Comparison of ENCODE assay signal across 15 cellular contexts in the genomic region with DNA sequence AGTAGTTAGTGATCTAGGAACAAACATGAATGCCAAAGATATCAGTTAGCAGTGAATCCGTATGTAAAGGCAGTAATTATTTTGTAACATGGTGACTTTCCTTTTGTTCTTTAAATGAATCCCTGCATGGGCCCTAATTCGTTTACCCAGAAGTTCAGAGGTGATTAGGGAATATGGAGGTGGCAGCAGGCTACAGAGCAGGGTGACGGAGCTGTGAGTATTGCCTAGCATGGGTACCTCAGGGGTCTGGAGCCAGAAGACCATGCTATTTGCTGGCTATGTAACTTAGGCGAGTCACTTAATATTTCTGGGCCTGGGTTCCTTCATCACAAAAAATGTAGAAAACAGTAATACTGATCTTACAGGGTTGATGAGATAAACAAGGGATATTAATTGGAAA.
A peak's percentile ranks its signal among the peaks of the same experiment; 100 is the strongest.
DNase-seq lines count a peak whose midpoint lies in the region; ATAC-seq, FAIRE-seq and TF ChIP-seq lines count a peak whose summit lies in the region.
"Had no signal": no experiment of that assay in that cellular context is flagged by ENCODE, and none has a peak within 500 bp of the region (broad histone marks: within the 10 kb centered on the region; RNA-seq: fewer than 3 reads in every experiment).

No MANE protein-coding gene starts in this region.

- H3K27me3 Mint-ChIP-seq in neural progenitor cell (ENCODE audit: insufficient read depth, low read depth), result no peaks in the 10 kb centered on the region
- H3K27me3 Mint-ChIP-seq: CD4-positive, alpha-beta memory T cell had no signal

- DNase-seq in cardiac muscle cell (ENCODE audit: low read depth in 1 of 2, low spot score in 1 of 2) (no peak), cardiac septum (ENCODE audit: low spot score) (no peak), NCI-H69 (lab: John Stamatoyannopoulos, UW) (peak; percentile 66), GM12878 (ENCODE audit: low read depth, low spot score) (no peak), neural progenitor cell (ENCODE audit: low spot score) (no peak), tibial artery (no peak), NCI-H1694 (lab: John Stamatoyannopoulos, UW) (no peak)
- no peak for DNase-seq in activated CD8-positive, alpha-beta memory T cell treated with anti-CD3 and anti-CD28 coated beads, Interleukin-2, amount 50 U/mL, for 48 hours
- DNase-seq: BE2C; CD4-positive, alpha-beta memory T cell; DND-41; GDM1 had no signal

- no peak for TF ChIP-seq EP300 in GM12878 (IDR thresholded peaks at IDR 0.05; ENCODE audit: borderline replicate concordance in 1 of 2, control insufficient read depth in 1 of 2, low read depth in 2 of 2, low read length in 2 of 2)

- peak overlapping the region; percentile 56 for H3K27ac ChIP-seq in cardiac muscle cell
- no peak overlapping the region for H3K27ac ChIP-seq in GM12878 (ENCODE audit: control insufficient read depth, insufficient read depth)
- H3K27ac ChIP-seq in neural progenitor cell, result no peak overlapping the region
- H3K27ac ChIP-seq in tibial artery, result no peak overlapping the region
- H3K27ac ChIP-seq: C4-2B had no signal

- RAD21 ChIA-PET in GM12878 (lab: Charles Lee; ENCODE audit: unreplicated experiment), result no interaction called here

- no peaks in the 10 kb centered on the region for H3F3A ChIP-seq in neural progenitor cell (ENCODE audit: low read depth)

- SMC1A ChIA-PET in GM12878 (lab: Charles Lee; ENCODE audit: uncharacterized antibody, unreplicated experiment), result interaction anchor here (1.7 kb wide), 1 partner anchor 9 kb away, joined by 5 read pairs; no protein-coding TSS in a partner anchor

- no peaks in the 10 kb centered on the region for H3K9me3 Mint-ChIP-seq in neural progenitor cell
- H3K9me3 Mint-ChIP-seq: CD4-positive, alpha-beta memory T cell had no signal

- peak; percentile 38 for FAIRE-seq in GM12878 (lab: Jason Lieb, UNC)
- FAIRE-seq: A204.1, H54 had no signal

- POLR2A ChIA-PET in GM12878 (lab: Charles Lee), result no interaction called here

- H4K20me1 ChIP-seq in GM12878 (ENCODE audit: control insufficient read depth, insufficient read depth), result no peaks in the 10 kb centered on the region
- H4K20me1 ChIP-seq in neural progenitor cell (ENCODE audit: low read depth), result no peaks in the 10 kb centered on the region

- ATAC-seq in GM12878, result no peak

- H3K36me3 ChIP-seq in cardiac muscle cell, result no peaks in the 10 kb centered on the region
- no peaks in the 10 kb centered on the region for H3K36me3 ChIP-seq in GM12878 (ENCODE audit: control insufficient read depth in 2 of 2, insufficient read depth in 2 of 2, low read length in 1 of 2)
- no peaks in the 10 kb centered on the region for H3K36me3 ChIP-seq in neural progenitor cell
- no peaks in the 10 kb centered on the region for H3K36me3 ChIP-seq in tibial artery
- H3K36me3 ChIP-seq: BE2C had no signal

- peak overlapping the region; percentile 87 for H3K27ac Mint-ChIP-seq in neural progenitor cell
- H3K27ac Mint-ChIP-seq: CD4-positive, alpha-beta memory T cell had no signal

- H2AFZ ChIP-seq in GM12878 (ENCODE audit: control insufficient read depth, low read depth, low read length) (no peak overlapping the region), neural progenitor cell (replicated peaks) (no peak overlapping the region)

- TF ChIP-seq RAD21 in GM12878 (IDR thresholded peaks at IDR 0.05; ENCODE audit: insufficient read depth, low read depth, low read length), result no peak

- no peaks in the 10 kb centered on the region for H3K79me2 ChIP-seq in GM12878 (ENCODE audit: control insufficient read depth, insufficient read depth, low read length)
- H3K79me2 ChIP-seq in neural progenitor cell (ENCODE audit: low read depth), result no peaks in the 10 kb centered on the region

- no peak overlapping the region for H3K9ac ChIP-seq in GM12878 (ENCODE audit: control insufficient read depth, insufficient read depth, low read length)
- H3K9ac ChIP-seq in neural progenitor cell, result no peak overlapping the region

- 36% methylated on average over 4 of the region's 4 CpGs for WGBS in GM12878 (ENCODE audit: insufficient coverage, insufficient replicate concordance, low lambda C conversion rate, missing lambda C conversion rate)

- H3K9me3 ChIP-seq in cardiac muscle cell (ENCODE audit: low read depth) (no peaks in the 10 kb centered on the region), GM12878 (replicated peaks; ENCODE audit: control insufficient read depth, insufficient read depth, low read length) (no peaks in the 10 kb centered on the region), neural progenitor cell (ENCODE audit: low read depth) (no peaks in the 10 kb centered on the region), tibial artery (no peaks in the 10 kb centered on the region)
- H3K9me3 ChIP-seq: BE2C had no signal

- no peak overlapping the region for H3K4me3 Mint-ChIP-seq in neural progenitor cell
- H3K4me3 Mint-ChIP-seq: CD4-positive, alpha-beta memory T cell had no signal

- CTCF ChIA-PET in GM12878 (lab: Yijun Ruan, JAX), result no interaction called here

- H3K4me1 ChIP-seq in cardiac muscle cell (ENCODE audit: low read depth), result peaks cover 54% of the 10 kb centered on the region
- H3K4me1 ChIP-seq in GM12878 (ENCODE audit: control insufficient read depth, insufficient read depth, low read length), result no peaks in the 10 kb centered on the region
- no peaks in the 10 kb centered on the region for H3K4me1 ChIP-seq in neural progenitor cell
- H3K4me1 ChIP-seq in tibial artery, result peaks cover 0 to 26% (median 0%) of the 10 kb centered on the region in 4 donors
- H3K4me1 ChIP-seq: BE2C had no signal

- no peak for TF ChIP-seq POLR2A in GM12878 (IDR thresholded peaks at IDR 0.05; ENCODE audit: low read depth, low read length)

- H3K4me1 Mint-ChIP-seq in neural progenitor cell, result peaks cover 76% of the 10 kb centered on the region

- H3K36me3 Mint-ChIP-seq in neural progenitor cell, result no peaks in the 10 kb centered on the region

- H3K27me3 ChIP-seq in cardiac muscle cell (no peaks in the 10 kb centered on the region), GM12878 (replicated peaks in 1 of 2; ENCODE audit: control insufficient read depth in 2 of 2, insufficient read depth in 2 of 2, low read length in 1 of 2) (no peaks in the 10 kb centered on the region), neural progenitor cell (no peaks in the 10 kb centered on the region), tibial artery (no peaks in the 10 kb centered on the region)
- H3K27me3 ChIP-seq: BE2C had no signal

- H3K4me2 ChIP-seq in GM12878 (ENCODE audit: control insufficient read depth, insufficient read depth), result no peak overlapping the region
- H3K4me2 ChIP-seq in neural progenitor cell, result no peak overlapping the region

- TF ChIP-seq CTCF in cardiac muscle cell (IDR thresholded peaks at IDR 0.05; ENCODE audit: low read depth, low read length), result no peak
- TF ChIP-seq CTCF in GM12878 (IDR thresholded peaks at IDR 0.05 in 2 of 3, conservative IDR thresholded peaks at IDR 0.05 in 1 of 3; ENCODE audit: control insufficient read depth in 2 of 3, extremely low read depth in 1 of 3, insufficient read depth in 1 of 3, low read depth in 3 of 3, low read length in 3 of 3), result no peak
- no peak for TF ChIP-seq CTCF in neural progenitor cell (IDR thresholded peaks at IDR 0.05)
- no peak for TF ChIP-seq CTCF in tibial artery (IDR thresholded peaks at IDR 0.05)

- intact Hi-C loops in cardiac septum (cut with DNase I) (no loop called here), GM12878 (cut with micrococcal nuclease; ENCODE audit: unreplicated experiment) (no loop called here), tibial artery (cut with DNase I; ENCODE audit: low total_unique reads) (no loop called here)

- in situ Hi-C loops in GM12878 (cut with MboI), result no loop called here

- H3K4me3 ChIP-seq in cardiac muscle cell (no peak overlapping the region), GM12878 (no peak overlapping the region), neural progenitor cell (no peak overlapping the region), tibial artery (no peak overlapping the region)

- no TSS peak for BruUV-seq in GM12878 (replicated peaks; lab: Mats Ljungman, UMichigan)

TF ChIP-seq in GM12878, 131 proteins besides CTCF, POLR2A, EP300 and RAD21:
- no peak for TF ChIP-seq HCFC1 (IDR thresholded peaks at IDR 0.05; ENCODE audit: low read length)
- no peak for TF ChIP-seq SMC3 (IDR thresholded peaks at IDR 0.05; ENCODE audit: borderline replicate concordance, low read length)
- no peak for TF ChIP-seq STAT3 (IDR thresholded peaks at IDR 0.05; ENCODE audit: low read depth, low read length)
- no peak for TF ChIP-seq CREB1 (IDR thresholded peaks at IDR 0.05; ENCODE audit: low read depth)
- TF ChIP-seq KDM1A (IDR thresholded peaks at IDR 0.05; ENCODE audit: borderline replicate concordance), result no peak
- TF ChIP-seq ZBED1 (IDR thresholded peaks at IDR 0.05; ENCODE audit: borderline replicate concordance), result no peak
- TF ChIP-seq CHD4 (IDR thresholded peaks at IDR 0.05), result no peak
- no peak for TF ChIP-seq SIX5 (IDR thresholded peaks at IDR 0.05; ENCODE audit: low read depth, low read length, severe bottlenecking)
- TF ChIP-seq IKZF2 (IDR thresholded peaks at IDR 0.05), result no peak
